Comparison of ENCODE assay signal across 8 cellular contexts in genomic region chr10:5629789-5630436, GRCh38. TPM values are rescaled to one million over a fixed set of nuclear protein-coding genes. Genes with fewer than 3 reads are reported as not detected.
DNase-seq lines count a peak whose midpoint lies in the region; ATAC-seq and TF ChIP-seq lines count a peak whose summit lies in the region.

No MANE protein-coding gene starts in this region.

- TF ChIP-seq CTCF in uterus (IDR thresholded peaks at IDR 0.05) = peak; percentile 55 to 81 (median 68)

- peak overlapping the region; percentile 74 to 83 for H3K27ac ChIP-seq in uterus

- H3K36me3 ChIP-seq in uterus = no peaks in the 10 kb centered on the region

- H3K9me3 ChIP-seq in uterus = no peaks in the 10 kb centered on the region

- H3K4me1 ChIP-seq in uterus = peaks cover 0 to 3% of the 10 kb centered on the region in 2 donors

- no peak for TF ChIP-seq POLR2A in uterus (IDR thresholded peaks at IDR 0.05)

- peak; percentile 74 for ATAC-seq in GM21423 (IDR thresholded peaks at IDR 0.05; ENCODE audit: unreplicated experiment)

- intact Hi-C loops in posterior cingulate gyrus (cut with DNase I) (loop anchor here (10.0 kb wide), 1 partner anchor 775 kb away; no protein-coding TSS in a partner anchor), uterus (cut with DNase I; ENCODE audit: low total_unique reads) (no loop called here)

- peak; percentile 95 for DNase-seq in DMS53 treated with DMSO at 0.1 percent for 48 hours (lab: John Stamatoyannopoulos, UW; ENCODE audit: unreplicated experiment)
- DNase-seq in HUDEP-2 (lab: John Stamatoyannopoulos, UW; ENCODE audit: unreplicated experiment in 76 of 76) = peak in 70 of 76 experiments; percentile 5 to 87 (median 60)
- peak; percentile 49 for DNase-seq in SHP77 treated with DMSO at 0.1 percent for 48 hours (lab: John Stamatoyannopoulos, UW)
- DNase-seq in activated naive CD4-positive, alpha-beta T cell treated with Interleukin-2 at 50 U/mL for 16 hours = peak; percentile 84
- DNase-seq in glomerular visceral epithelial cell (ENCODE audit: extremely low spot score) = peak; percentile 79
- peak in 9 of 10 donors; percentile 38 to 95 (median 75) for DNase-seq in posterior cingulate gyrus
- DNase-seq in uterus = peak; percentile 74 to 77

- no peaks in the 10 kb centered on the region for H3K27me3 ChIP-seq in uterus

- no peak overlapping the region for H3K4me3 ChIP-seq in uterus

RNA-seq across cellular contexts. Expression of gene ASB13, which starts 36.5 kb away (rescaled TPM):
- 10 to 100 TPM in 3 of 4 donors, 1 to 10 TPM in 1; 8.7 to 25.7 (median 17.9) TPM for total RNA-seq in uterus

RNA-seq across cellular contexts. Expression of gene TASOR2, which starts 54.7 kb away (rescaled TPM):
- 100 to 1,000 TPM in 2 of 4 donors, 10 to 100 TPM in 2; 32.6 to 128 (median 75.1) TPM for total RNA-seq in uterus
